6 cellular contexts compared by ENCODE assay signal in genomic region chr19:35845215-35846037, GRCh38. TPM values are rescaled to one million over a fixed set of nuclear protein-coding genes. Genes with fewer than 3 reads are reported as not detected.
DNase-seq lines count a peak whose midpoint lies in the region; ATAC-seq and TF ChIP-seq lines count a peak whose summit lies in the region.

No MANE protein-coding gene starts in this region.

- TF ChIP-seq CTCF in heart right ventricle (IDR thresholded peaks at IDR 0.05) (no peak), upper lobe of left lung (IDR thresholded peaks at IDR 0.05) (no peak)

- H3K36me3 Mint-ChIP-seq in activated naive CD4-positive, alpha-beta T cell treated with anti-CD3 and anti-CD28 coated beads for 36 hours (ENCODE audit: low read depth), result peaks cover 3% of the 10 kb centered on the region

- H3K27ac Mint-ChIP-seq in activated naive CD4-positive, alpha-beta T cell treated with anti-CD3 and anti-CD28 coated beads for 36 hours, result no peak overlapping the region

- H3K9me3 ChIP-seq in heart right ventricle (no peaks in the 10 kb centered on the region), upper lobe of left lung (no peaks in the 10 kb centered on the region)

- DNase-seq in activated naive CD4-positive, alpha-beta T cell treated with anti-CD3 and anti-CD28 coated beads for 36 hours, result peak; percentile 29
- no peak for DNase-seq in activated naive CD4-positive, alpha-beta T cell treated with Interleukin-2 at 50 U/mL for 16 hours
- DNase-seq in heart right ventricle (no peak), upper lobe of left lung (peak in 1 of 2 donors; percentile 85), NCI-H2029 treated with DMSO at 0.1 percent for 48 hours (lab: John Stamatoyannopoulos, UW) (no peak)

- H3K27ac ChIP-seq in heart right ventricle (no peak overlapping the region), upper lobe of left lung (no peak overlapping the region)

- no peaks in the 10 kb centered on the region for H3K9me3 Mint-ChIP-seq in activated naive CD4-positive, alpha-beta T cell treated with anti-CD3 and anti-CD28 coated beads for 36 hours

- TF ChIP-seq EP300 in upper lobe of left lung (IDR thresholded peaks at IDR 0.05), result no peak

- H3K27me3 Mint-ChIP-seq in activated naive CD4-positive, alpha-beta T cell treated with anti-CD3 and anti-CD28 coated beads for 36 hours (ENCODE audit: low read depth), result peaks cover 57% of the 10 kb centered on the region

- peaks cover 19% of the 10 kb centered on the region for H3K4me1 Mint-ChIP-seq in activated naive CD4-positive, alpha-beta T cell treated with anti-CD3 and anti-CD28 coated beads for 36 hours (ENCODE audit: low read depth)

- TF ChIP-seq POLR2A in upper lobe of left lung (IDR thresholded peaks at IDR 0.05), result no peak

- H3K4me1 ChIP-seq in heart right ventricle, result peaks cover 6 to 23% (median 12%) of the 10 kb centered on the region in 9 donors
- H3K4me1 ChIP-seq in upper lobe of left lung, result peaks cover 11 to 21% (median 14%) of the 10 kb centered on the region in 4 donors

- peak overlapping the region; percentile 25 for H3K4me3 Mint-ChIP-seq in activated naive CD4-positive, alpha-beta T cell treated with anti-CD3 and anti-CD28 coated beads for 36 hours

- WGBS in heart right ventricle, 2 donors, result 4% methylated on average over 50 to 63 of the region's 63 CpGs
- WGBS in upper lobe of left lung, 2 donors, result 4 to 7% methylated on average over 28 to 57 of the region's 63 CpGs

- H3K36me3 ChIP-seq in heart right ventricle (no peaks in the 10 kb centered on the region), upper lobe of left lung (no peaks in the 10 kb centered on the region)

- CTCF ChIA-PET in activated naive CD4-positive, alpha-beta T cell treated with anti-CD3 and anti-CD28 coated beads for 36 hours (lab: Charles Lee), result interaction anchor here (0.6 kb wide), 1 partner anchor 152 kb away, joined by 3 read pairs; no protein-coding TSS in a partner anchor

- H3K4me3 ChIP-seq in heart right ventricle (peak overlapping the region in 8 of 10 donors; percentile 13 to 39 (median 24)), upper lobe of left lung (peak overlapping the region in 3 of 4 donors; percentile 12 to 32 (median 29))

- intact Hi-C loops in activated naive CD4-positive, alpha-beta T cell treated with anti-CD3 and anti-CD28 coated beads for 36 hours (cut with micrococcal nuclease), result no loop called here
- intact Hi-C loops in heart right ventricle (cut with DNase I), result no loop called here

- ATAC-seq in heart right ventricle (peak in 3 of 8 donors; percentile 21 to 75 (median 63)), upper lobe of left lung (ENCODE audit: low FRiP score in 2 of 2) (peak in 1 of 2 donors; percentile 63), GM21576 (IDR thresholded peaks at IDR 0.05; ENCODE audit: unreplicated experiment) (no peak)

- H3K27me3 ChIP-seq in heart right ventricle (peaks cover 26 to 89% (median 86%) of the 10 kb centered on the region in 7 donors), upper lobe of left lung (peaks cover 0 to 40% (median 12%) of the 10 kb centered on the region in 4 donors)

RNA-seq across cellular contexts. Expression of gene NPHS1, which starts 6.9 kb away (rescaled TPM):
- under 1 TPM in 1 of 2 experiments, not detected in 1; 0.05 TPM for total RNA-seq in activated naive CD4-positive, alpha-beta T cell treated with anti-CD3 and anti-CD28 coated beads for 36 hours
- under 1 TPM in 2 of 10 donors, not detected in 8; 0.07 to 0.12 TPM for total RNA-seq in heart right ventricle
- polyA plus RNA-seq in heart right ventricle, result not detected
- total RNA-seq in upper lobe of left lung, result not detected

RNA-seq across cellular contexts. Expression of gene KIRREL2, which starts 11.3 kb away (rescaled TPM):
- total RNA-seq in activated naive CD4-positive, alpha-beta T cell treated with anti-CD3 and anti-CD28 coated beads for 36 hours, result 1 to 10 TPM; 1.0 to 1.1 TPM
- total RNA-seq in heart right ventricle (under 1 TPM in 2 of 10 donors, not detected in 8; 0.12 to 0.35 TPM), upper lobe of left lung (under 1 TPM in 1 of 6 donors, not detected in 5; 0.07 TPM)
- not detected for polyA plus RNA-seq in heart right ventricle

RNA-seq across cellular contexts. Expression of gene APLP1, which starts 22.9 kb away (rescaled TPM):
- 1 to 10 TPM in 1 of 2 experiments, under 1 TPM in 1; 0.79 to 1.2 TPM for total RNA-seq in activated naive CD4-positive, alpha-beta T cell treated with anti-CD3 and anti-CD28 coated beads for 36 hours
- 10 to 100 TPM; 13.6 to 63.5 (median 26.0) TPM for total RNA-seq in heart right ventricle
- 10 to 100 TPM in 1 of 2 donors, 1 to 10 TPM in 1; 2.7 to 24.2 TPM for polyA plus RNA-seq in heart right ventricle
- 10 to 100 TPM in 1 of 6 donors, 1 to 10 TPM in 4, not detected in 1; 1.5 to 22.8 (median 5.2) TPM for total RNA-seq in upper lobe of left lung

RNA-seq across cellular contexts. Expression of gene PRODH2, which starts 32.8 kb away (rescaled TPM):
- total RNA-seq in activated naive CD4-positive, alpha-beta T cell treated with anti-CD3 and anti-CD28 coated beads for 36 hours, result not detected
- total RNA-seq in heart right ventricle, result not detected
- not detected for polyA plus RNA-seq in heart right ventricle
- not detected for total RNA-seq in upper lobe of left lung

RNA-seq across cellular contexts. Expression of gene NFKBID, which starts 54.9 kb away (rescaled TPM):
- total RNA-seq in activated naive CD4-positive, alpha-beta T cell treated with anti-CD3 and anti-CD28 coated beads for 36 hours, result 10 to 100 TPM; 56.2 to 56.4 TPM
- 1 to 10 TPM in 9 of 10 donors, under 1 TPM in 1; 0.66 to 7.8 (median 3.7) TPM for total RNA-seq in heart right ventricle
- polyA plus RNA-seq in heart right ventricle, result 1 to 10 TPM; 2.3 to 4.8 TPM
- total RNA-seq in upper lobe of left lung, result 10 to 100 TPM in 5 of 6 donors, 1 to 10 TPM in 1; 8.8 to 65.0 (median 23.6) TPM
